ENCODE assay signal across 11 cellular contexts in the genomic region with DNA sequence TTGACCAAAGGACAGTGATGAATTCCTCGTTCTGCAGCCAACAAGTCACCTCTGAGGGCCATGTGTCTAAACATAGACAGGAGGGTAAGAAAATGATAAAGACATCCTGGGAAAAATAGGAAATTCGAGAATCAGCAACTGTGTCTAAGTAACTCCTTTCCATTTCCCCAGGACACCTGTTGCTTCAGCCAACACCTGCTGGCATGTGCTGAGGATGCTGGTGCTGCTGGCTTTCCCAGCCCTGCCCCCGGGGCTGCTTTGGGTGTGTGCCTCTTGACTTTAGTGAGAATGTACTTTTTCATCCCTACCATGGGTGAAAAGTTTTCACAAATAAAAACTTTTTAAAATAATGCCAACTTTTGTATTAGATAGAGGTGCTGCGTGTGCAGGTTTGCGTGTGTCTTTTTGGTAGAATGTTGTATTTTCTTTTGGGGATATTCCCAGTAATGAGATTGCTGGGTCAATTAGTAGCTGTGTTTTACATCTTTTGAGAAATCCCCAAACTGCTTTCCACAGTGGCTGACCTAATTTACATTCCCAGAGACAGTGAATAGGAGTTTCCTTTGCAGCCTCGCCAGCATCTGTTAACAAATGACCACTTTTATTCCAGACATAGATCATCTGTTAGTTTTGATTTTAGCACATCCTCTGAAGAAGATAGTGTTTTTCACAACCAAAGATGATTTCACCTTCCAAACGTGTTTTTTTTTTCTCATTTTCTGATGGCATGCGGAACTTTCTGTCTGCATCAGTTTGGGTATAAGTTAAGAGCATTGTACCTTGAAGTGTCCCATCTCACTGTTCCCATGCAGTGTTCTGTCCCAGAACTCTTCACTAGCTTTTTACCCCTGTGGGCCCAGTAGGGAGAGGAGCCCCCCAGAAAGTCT.
DNase-seq lines count a peak whose midpoint lies in the region; ATAC-seq, FAIRE-seq and TF ChIP-seq lines count a peak whose summit lies in the region.
"Had no signal": no experiment of that assay in that cellular context is flagged by ENCODE, and none has a peak within 500 bp of the region (broad histone marks: within the 10 kb centered on the region; RNA-seq: fewer than 3 reads in every experiment).

No MANE protein-coding gene starts in this region.

- ATAC-seq in GM19351 (IDR thresholded peaks at IDR 0.05; ENCODE audit: unreplicated experiment) (peak; percentile 35), HG02884 (IDR thresholded peaks at IDR 0.05; ENCODE audit: unreplicated experiment) (peak; percentile 73), WTC11 (peak; percentile 62), GM18517 (IDR thresholded peaks at IDR 0.05; ENCODE audit: unreplicated experiment) (no peak)

- no peaks in the 10 kb centered on the region for H3K9me3 ChIP-seq in sigmoid colon

- TF ChIP-seq EP300 in sigmoid colon (IDR thresholded peaks at IDR 0.05) = no peak

- peaks cover 0 to 3% (median 0%) of the 10 kb centered on the region in 3 donors for H3K27me3 ChIP-seq in sigmoid colon

- no peak for TF ChIP-seq POLR2A in sigmoid colon (IDR thresholded peaks at IDR 0.05)

- TF ChIP-seq CTCF in WTC11 (IDR thresholded peaks at IDR 0.05) (no peak), sigmoid colon (IDR thresholded peaks at IDR 0.05) (no peak)

- peak; percentile 84 for FAIRE-seq in GM18507 (lab: Jason Lieb, UNC)
- FAIRE-seq: HTR-8/SVneo had no signal

- H3K4me3 ChIP-seq in sigmoid colon = no peak overlapping the region
- H3K4me3 ChIP-seq: skin epidermis had no signal

- no peaks in the 10 kb centered on the region for H3K4me1 ChIP-seq in sigmoid colon

- CTCF ChIA-PET in WTC11 (lab: Charles Lee) = interaction anchor here (0.5 to 1.1 kb wide), 2 partner anchors 25 to 311 kb away, joined by 5 read pairs; no protein-coding TSS in a partner anchor

- H3K36me3 Mint-ChIP-seq in WTC11 = no peaks in the 10 kb centered on the region

- DNase-seq in GM18507 (ENCODE audit: extremely low spot score, insufficient read length, low read depth) (no peak), WTC11 (ENCODE audit: low spot score) (no peak), sigmoid colon (no peak), putamen (ENCODE audit: low spot score) (no peak), NCI-H2107 treated with DMSO at 0.1 percent for 48 hours (lab: John Stamatoyannopoulos, UW; ENCODE audit: unreplicated experiment) (no peak)
- DNase-seq: NCI-H2029 had no signal

- H3K4me1 Mint-ChIP-seq in WTC11 = peaks cover 19% of the 10 kb centered on the region

- no peaks in the 10 kb centered on the region for H3K9me3 Mint-ChIP-seq in WTC11

- 0 out of 2 replicates have a peak overlapping the region, but pooled peaks have one; percentile 52 for H3K27ac Mint-ChIP-seq in WTC11

- H3K4me3 Mint-ChIP-seq in WTC11 = no peak overlapping the region

- 62% methylated on average over 8 of the region's 8 CpGs for WGBS in sigmoid colon, 2 donors

- POLR2A ChIA-PET in WTC11 (lab: Charles Lee) = no interaction called here

- no peaks in the 10 kb centered on the region for H3K36me3 ChIP-seq in sigmoid colon

- H3K27me3 Mint-ChIP-seq in WTC11 (ENCODE audit: low read depth) = no peaks in the 10 kb centered on the region

- H3K27ac ChIP-seq in sigmoid colon = no peak overlapping the region
- H3K27ac ChIP-seq: skin epidermis had no signal

- intact Hi-C loops in sigmoid colon (cut with DNase I) = no loop called here

TF ChIP-seq in WTC11, 78 proteins besides CTCF, POLR2A, EP300 and RAD21:
- TF ChIP-seq NR3C1 (CRISPR knock-in tag; conservative IDR thresholded peaks at IDR 0.05; ENCODE audit: low read depth) = no peak
- no peak for TF ChIP-seq ELF4 (CRISPR knock-in tag; IDR thresholded peaks at IDR 0.05; ENCODE audit: low read depth)
